Comparison of ENCODE assay signal across 8 cellular contexts in genomic region chr11:103543456-103543855, GRCh38.
"Had no signal": no experiment of that assay in that cellular context is flagged by ENCODE, and none has a peak within 500 bp of the region (broad histone marks: within the 10 kb centered on the region; RNA-seq: fewer than 3 reads in every experiment).

No MANE protein-coding gene starts in this region.

- DNase-seq: GM23248, GOT3, H7, HFFc6, KBM-7 had no signal

- H3K9me3 ChIP-seq: HAP-1 had no signal

- ATAC-seq: HCT116, HepG2 had no signal

- H3K4me1 ChIP-seq: HAP-1 had no signal

- H3K27ac ChIP-seq: GM23248 had no signal

- H3K4me3 ChIP-seq: GM23248, HAP-1 had no signal

- H3K9ac ChIP-seq: GM23248 had no signal

- H2AFZ ChIP-seq: GM23248 had no signal

- FAIRE-seq: HepG2 had no signal

- H3K36me3 ChIP-seq: HAP-1 had no signal
